14 cellular contexts compared by ENCODE assay signal in genomic region chr11:61149624-61150615, GRCh38. TPM values are rescaled to one million over a fixed set of nuclear protein-coding genes. Genes with fewer than 3 reads are reported as not detected.
A peak's percentile ranks its signal among the peaks of the same experiment; 100 is the strongest.
DNase-seq lines count a peak whose midpoint lies in the region; ATAC-seq and TF ChIP-seq lines count a peak whose summit lies in the region.
"Had no signal": no experiment of that assay in that cellular context is flagged by ENCODE, and none has a peak within 500 bp of the region (broad histone marks: within the 10 kb centered on the region; RNA-seq: fewer than 3 reads in every experiment).

No MANE protein-coding gene starts in this region.

- peaks cover 0 to 11% (median 9%) of the 10 kb centered on the region in 9 donors for H3K9me3 Mint-ChIP-seq in naive thymus-derived CD8-positive, alpha-beta T cell

- H3K27me3 ChIP-seq in WERI-Rb-1 (ENCODE audit: insufficient read depth, low read depth, severe bottlenecking) (no peaks in the 10 kb centered on the region), skeletal muscle satellite cell (ENCODE audit: control insufficient read depth, insufficient read depth, low read length) (no peaks in the 10 kb centered on the region)

- peak overlapping the region; percentile 94 for H3K27ac ChIP-seq in WERI-Rb-1

- DNase-seq in HUDEP-2 (lab: John Stamatoyannopoulos, UW; ENCODE audit: unreplicated experiment in 76 of 76) = peak in 66 of 76 experiments; percentile 19 to 74 (median 50)
- DNase-seq in WERI-Rb-1 = peak; percentile 56
- peak; percentile 84 for DNase-seq in islet precursor cell
- DNase-seq in stimulated activated naive CD4-positive, alpha-beta T cell (lab: John Stamatoyannopoulos, UW) = no peak
- no peak for DNase-seq in 8988T
- DNase-seq in naive thymus-derived CD8-positive, alpha-beta T cell = no peak
- DNase-seq: NCI-H1105, right cardiac atrium, T-cell had no signal

- no peak for TF ChIP-seq CTCF in WERI-Rb-1 (IDR thresholded peaks at IDR 0.05; ENCODE audit: low read depth, low read length)

- H3K27ac Mint-ChIP-seq in naive thymus-derived CD8-positive, alpha-beta T cell = peak overlapping the region in 3 of 10 donors; percentile 29 to 83 (median 56)
- H3K27ac Mint-ChIP-seq: activated naive CD8-positive, alpha-beta T cell; stimulated activated naive CD8-positive, alpha-beta T cell treated with anti-CD3 and anti-CD28 coated beads, Interleukin-15, Interleukin-2, amounts not matched to agents 100 ng/mL and 50 ng/mL, for 24 hours; T-cell had no signal

- H3K9ac ChIP-seq in skeletal muscle satellite cell (ENCODE audit: low read depth, low read length) = no peak overlapping the region

- H3K4me3 Mint-ChIP-seq in naive thymus-derived CD8-positive, alpha-beta T cell = no peak overlapping the region
- H3K4me3 Mint-ChIP-seq: activated naive CD8-positive, alpha-beta T cell; stimulated activated naive CD8-positive, alpha-beta T cell treated with anti-CD3 and anti-CD28 coated beads, Interleukin-15, Interleukin-2, amounts not matched to agents 100 ng/mL and 50 ng/mL, for 24 hours; T-cell had no signal

- peak overlapping the region; percentile 39 for H3K4me3 ChIP-seq in WERI-Rb-1 (ENCODE audit: low read depth, low read length)
- H3K4me3 ChIP-seq in skeletal muscle satellite cell (ENCODE audit: low read length) = no peak overlapping the region

- no peaks in the 10 kb centered on the region for H3K27me3 Mint-ChIP-seq in naive thymus-derived CD8-positive, alpha-beta T cell
- H3K27me3 Mint-ChIP-seq: activated naive CD8-positive, alpha-beta T cell; stimulated activated naive CD8-positive, alpha-beta T cell treated with anti-CD3 and anti-CD28 coated beads, Interleukin-15, Interleukin-2, amounts not matched to agents 100 ng/mL and 50 ng/mL, for 24 hours; T-cell had no signal

- no peak for ATAC-seq in GM21526 (IDR thresholded peaks at IDR 0.05; ENCODE audit: low FRiP score, unreplicated experiment)
- no peak for ATAC-seq in naive thymus-derived CD8-positive, alpha-beta T cell
- ATAC-seq: T-cell had no signal

- H3K9me3 ChIP-seq in WERI-Rb-1 (ENCODE audit: severe bottlenecking) = peaks cover 3% of the 10 kb centered on the region
- no peaks in the 10 kb centered on the region for H3K9me3 ChIP-seq in skeletal muscle satellite cell (replicated peaks; ENCODE audit: low read length)

- H3K36me3 Mint-ChIP-seq in naive thymus-derived CD8-positive, alpha-beta T cell = peaks cover 7 to 11% (median 10%) of the 10 kb centered on the region in 3 donors

- H3K4me2 ChIP-seq in skeletal muscle satellite cell (ENCODE audit: low read length) = peak overlapping the region; percentile 26

- POLR2A ChIA-PET in naive thymus-derived CD8-positive, alpha-beta T cell (lab: Charles Lee) = interaction anchor here (1.1 kb wide), 1 partner anchor 74 kb away, joined by 3 read pairs; no protein-coding TSS in a partner anchor

- H3K4me1 ChIP-seq in skeletal muscle satellite cell (ENCODE audit: control insufficient read depth, insufficient read depth, low read length) = peaks cover 46% of the 10 kb centered on the region

- peaks cover 25 to 49% (median 30%) of the 10 kb centered on the region in 4 donors for H3K4me1 Mint-ChIP-seq in naive thymus-derived CD8-positive, alpha-beta T cell

- H3K36me3 ChIP-seq in WERI-Rb-1 (no peaks in the 10 kb centered on the region; the same call in none of the 2 replicates), skeletal muscle satellite cell (ENCODE audit: insufficient read depth, low read length) (no peaks in the 10 kb centered on the region)

RNA-seq across cellular contexts. Expression of gene VPS37C, which starts 11.3 kb away (rescaled TPM):
- 10.0 and 10.6 TPM in 2 replicates for total RNA-seq in skeletal muscle satellite cell (2012; rRNA removed)
- 1 to 10 TPM; 5.4 to 6.3 TPM for total RNA-seq in naive thymus-derived CD8-positive, alpha-beta T cell
- polyA plus RNA-seq in naive thymus-derived CD8-positive, alpha-beta T cell = 1 to 10 TPM in 1 of 3 donors, under 1 TPM in 2; 0.62 to 1.3 (median 0.86) TPM

RNA-seq across cellular contexts. Expression of gene CD5, which starts 47.6 kb away (rescaled TPM):
- not detected in 2 replicates for total RNA-seq in skeletal muscle satellite cell (2012; rRNA removed)
- 100 to 1,000 TPM; 165 to 174 TPM for total RNA-seq in naive thymus-derived CD8-positive, alpha-beta T cell
- 100 to 1,000 TPM; 136 to 227 (median 192) TPM for polyA plus RNA-seq in naive thymus-derived CD8-positive, alpha-beta T cell
- total RNA-seq: glomerular endothelial cell had no signal

RNA-seq across cellular contexts. Expression of gene PGA3, which starts 53.4 kb away (rescaled TPM):
- not detected in 2 replicates for total RNA-seq in skeletal muscle satellite cell (2012; rRNA removed)
- not detected for total RNA-seq in naive thymus-derived CD8-positive, alpha-beta T cell
- not detected for polyA plus RNA-seq in naive thymus-derived CD8-positive, alpha-beta T cell
- total RNA-seq: glomerular endothelial cell, T-cell had no signal

Comparison
In these comparisons a context has a peak if more than half of its experiments do, and no peak if none do; other contexts are left out.
1. DNase-seq: peak in HUDEP-2 (66 of 76), WERI-Rb-1 (single experiment) and islet precursor cell (single experiment); none in stimulated activated naive CD4-positive, alpha-beta T cell (0 of 6), 8988T (single experiment) and naive thymus-derived CD8-positive, alpha-beta T cell (0 of 10).